In the genomic region with DNA sequence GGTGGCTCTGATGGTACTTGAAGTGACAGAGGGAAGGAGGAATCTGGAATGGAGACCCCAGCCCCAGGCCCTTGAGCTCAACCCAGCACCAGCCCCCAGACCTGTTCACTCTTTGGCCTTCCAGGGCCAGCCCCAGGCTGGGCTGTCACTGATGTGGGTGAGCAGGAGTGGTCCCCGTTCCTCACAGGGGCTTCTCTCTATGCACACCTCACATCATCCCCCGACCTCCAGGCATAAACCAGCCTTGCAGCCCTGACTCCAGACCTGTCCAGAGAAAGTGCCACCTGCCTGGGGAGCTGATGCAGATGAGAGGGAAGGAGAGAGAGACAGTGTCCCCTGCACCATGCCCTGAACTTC, we compare ENCODE assay signal across 17 cellular contexts.
A peak's percentile ranks its signal among the peaks of the same experiment; 100 is the strongest.
DNase-seq lines count a peak whose midpoint lies in the region; ATAC-seq and TF ChIP-seq lines count a peak whose summit lies in the region.
"Had no signal": no experiment of that assay in that cellular context is flagged by ENCODE, and none has a peak within 500 bp of the region (broad histone marks: within the 10 kb centered on the region; RNA-seq: fewer than 3 reads in every experiment).

No MANE protein-coding gene starts in this region.

- peak overlapping the region; percentile 62 for H3K18ac ChIP-seq in neuronal stem cell (ENCODE audit: low read length)

- peaks cover 3% of the 10 kb centered on the region for H3K36me3 Mint-ChIP-seq in activated CD4-positive, alpha-beta T cell treated with anti-CD3 and anti-CD28 coated beads, Interleukin-2, amount 10 ng/mL, durations not matched to agents 7 days and 5 days (ENCODE audit: low read depth)
- H3K36me3 Mint-ChIP-seq in CD8-positive, alpha-beta T cell: no peaks in the 10 kb centered on the region

- H3K14ac ChIP-seq in neuronal stem cell (ENCODE audit: low read length): peak overlapping the region; percentile 10

- CTCF ChIA-PET in activated CD4-positive, alpha-beta T cell treated with anti-CD3 and anti-CD28 coated beads, Interleukin-2, amount 10 ng/mL, durations not matched to agents 7 days and 5 days (lab: Charles Lee): interaction anchor here (1.3 kb wide), 1 partner anchor 31 kb away, joined by 3 read pairs; no protein-coding TSS in a partner anchor
- CTCF ChIA-PET in CD8-positive, alpha-beta T cell (lab: Charles Lee): interaction anchor here (1.5 kb wide), 1 partner anchor 15 kb away, joined by 3 read pairs; no protein-coding TSS in a partner anchor

- peaks cover 2% of the 10 kb centered on the region for H3K9me3 Mint-ChIP-seq in activated CD4-positive, alpha-beta T cell treated with anti-CD3 and anti-CD28 coated beads, Interleukin-2, amount 10 ng/mL, durations not matched to agents 7 days and 5 days
- no peaks in the 10 kb centered on the region for H3K9me3 Mint-ChIP-seq in CD8-positive, alpha-beta T cell
- H3K9me3 Mint-ChIP-seq: GM23338 had no signal

- no peak overlapping the region for H3K4ac ChIP-seq in neuronal stem cell (ENCODE audit: low read length)

- no peak overlapping the region for H3K4me3 Mint-ChIP-seq in activated CD4-positive, alpha-beta T cell treated with anti-CD3 and anti-CD28 coated beads, Interleukin-2, amount 10 ng/mL, durations not matched to agents 7 days and 5 days
- H3K4me3 Mint-ChIP-seq in CD8-positive, alpha-beta T cell: no peak overlapping the region
- H3K4me3 Mint-ChIP-seq: GM23338 had no signal

- peaks cover 8% of the 10 kb centered on the region for H3K27me3 Mint-ChIP-seq in activated CD4-positive, alpha-beta T cell treated with anti-CD3 and anti-CD28 coated beads, Interleukin-2, amount 10 ng/mL, durations not matched to agents 7 days and 5 days
- no peaks in the 10 kb centered on the region for H3K27me3 Mint-ChIP-seq in CD8-positive, alpha-beta T cell (ENCODE audit: low read depth)

- H3K27ac Mint-ChIP-seq in activated CD4-positive, alpha-beta T cell treated with anti-CD3 and anti-CD28 coated beads, Interleukin-2, amount 10 ng/mL, durations not matched to agents 7 days and 5 days: peak overlapping the region; percentile 94
- peak overlapping the region; percentile 88 for H3K27ac Mint-ChIP-seq in CD8-positive, alpha-beta T cell
- H3K27ac Mint-ChIP-seq: GM23338 had no signal

- no peak overlapping the region for H2BK12ac ChIP-seq in neuronal stem cell (ENCODE audit: low read length)

- H3K4me1 Mint-ChIP-seq in activated CD4-positive, alpha-beta T cell treated with anti-CD3 and anti-CD28 coated beads, Interleukin-2, amount 10 ng/mL, durations not matched to agents 7 days and 5 days: peaks cover 57% of the 10 kb centered on the region
- peaks cover 63% of the 10 kb centered on the region for H3K4me1 Mint-ChIP-seq in CD8-positive, alpha-beta T cell (ENCODE audit: low read depth)

- H2AK5ac ChIP-seq in neuronal stem cell (ENCODE audit: low read depth, low read length): peak overlapping the region; percentile 62

- TF ChIP-seq CTCF in CD8-positive, alpha-beta T cell (IDR thresholded peaks at IDR 0.05): no peak

- H3K9me3 ChIP-seq in CD8-positive, alpha-beta T cell (ENCODE audit: low read length): no peaks in the 10 kb centered on the region
- no peaks in the 10 kb centered on the region for H3K9me3 ChIP-seq in effector memory CD4-positive, alpha-beta T cell (ENCODE audit: control insufficient read depth, low read length)
- no peaks in the 10 kb centered on the region for H3K9me3 ChIP-seq in neuronal stem cell (replicated peaks in 1 of 2; ENCODE audit: control insufficient read depth in 2 of 2, insufficient read depth in 1 of 2, low read depth in 1 of 2, low read length in 2 of 2)

- no peaks in the 10 kb centered on the region for H3K27me3 ChIP-seq in CD8-positive, alpha-beta T cell (ENCODE audit: insufficient read depth, low read length)
- no peaks in the 10 kb centered on the region for H3K27me3 ChIP-seq in effector memory CD4-positive, alpha-beta T cell (replicated peaks; ENCODE audit: control insufficient read depth, insufficient read depth, low read length, poor library complexity, severe bottlenecking)
- peaks cover 0 to 16% (median 0%) of the 10 kb centered on the region in 3 experiments for H3K27me3 ChIP-seq in neuronal stem cell (ENCODE audit: control insufficient read depth in 3 of 3, insufficient read depth in 3 of 3, low read depth in 1 of 3, low read length in 3 of 3)

- H3K79me1 ChIP-seq in neuronal stem cell (ENCODE audit: low read depth, low read length): no peaks in the 10 kb centered on the region

- H2AFZ ChIP-seq in neuronal stem cell (ENCODE audit: low read length): no peak overlapping the region
- H2AFZ ChIP-seq: GM23338 had no signal

- H2BK5ac ChIP-seq in neuronal stem cell (ENCODE audit: low read length): no peak overlapping the region

- H3K36me3 ChIP-seq in CD8-positive, alpha-beta T cell (ENCODE audit: insufficient read depth, low read length): no peaks in the 10 kb centered on the region
- no peaks in the 10 kb centered on the region for H3K36me3 ChIP-seq in effector memory CD4-positive, alpha-beta T cell (ENCODE audit: control insufficient read depth, insufficient read depth, low read length)
- H3K36me3 ChIP-seq in neuronal stem cell (replicated peaks in 1 of 2; ENCODE audit: control insufficient read depth in 2 of 2, insufficient read depth in 2 of 2, low read length in 2 of 2): no peaks in the 10 kb centered on the region

- H2BK15ac ChIP-seq in neuronal stem cell (ENCODE audit: low read length): peak overlapping the region; percentile 93

- H3K23ac ChIP-seq in neuronal stem cell (ENCODE audit: low read depth, low read length, poor library complexity): no peak overlapping the region

- no peak for ATAC-seq in CD8-positive, alpha-beta T cell
- no peak for ATAC-seq in GM21717 (IDR thresholded peaks at IDR 0.05; ENCODE audit: unreplicated experiment)

- no peak overlapping the region for H3K4me3 ChIP-seq in CD8-positive, alpha-beta T cell (ENCODE audit: low read depth, low read length)
- H3K4me3 ChIP-seq in effector memory CD4-positive, alpha-beta T cell (ENCODE audit: insufficient read depth, low read depth, low read length, poor library complexity, severe bottlenecking): no peak overlapping the region
- no peak overlapping the region for H3K4me3 ChIP-seq in neuronal stem cell (ENCODE audit: low read length in 2 of 2)
- H3K4me3 ChIP-seq: GM23338 had no signal

- H3K4me1 ChIP-seq in CD8-positive, alpha-beta T cell (ENCODE audit: insufficient read depth, low read length): peaks cover 26% of the 10 kb centered on the region
- peaks cover 44% of the 10 kb centered on the region for H3K4me1 ChIP-seq in effector memory CD4-positive, alpha-beta T cell (ENCODE audit: control insufficient read depth, insufficient read depth, low read length, poor library complexity, severe bottlenecking)
- peaks cover 0 to 6% of the 10 kb centered on the region in 2 donors for H3K4me1 ChIP-seq in neuronal stem cell (ENCODE audit: control insufficient read depth in 2 of 2, insufficient read depth in 1 of 2, low read depth in 1 of 2, low read length in 2 of 2)

- DNase-seq in activated CD4-positive, alpha-beta T cell treated with anti-CD3 and anti-CD28 coated beads, Interleukin-2, amount 10 ng/mL, durations not matched to agents 7 days and 5 days: no peak
- no peak for DNase-seq in activated CD4-positive, alpha-beta T cell treated with anti-CD3 and anti-CD28 coated beads for 4 hours
- DNase-seq in CD8-positive, alpha-beta T cell: no peak
- no peak for DNase-seq in effector memory CD4-positive, alpha-beta T cell
- DNase-seq in neuronal stem cell (ENCODE audit: low spot score) (no peak), T1000 (lab: John Stamatoyannopoulos, UW) (no peak), superior temporal gyrus (ENCODE audit: extremely low spot score) (no peak)
- DNase-seq: C1 segment of cervical spinal cord, DMS79, NCI-H1048, NCI-H1436 treated with DMSO at 0.1 percent for 48 hours, NCI-H2029 treated with DMSO at 0.1 percent for 48 hours, NCI-H2171 treated with DMSO at 0.1 percent for 48 hours, NCI-H446 treated with DMSO at 0.1 percent for 48 hours, NCI-H82 had no signal

- WGBS in neuronal stem cell (ENCODE audit: extremely low coverage in 2 of 2, insufficient read length in 2 of 2, insufficient replicate concordance in 1 of 2), 2 donors: no CpG with 5 or more reads among the region's 2 CpGs

- H4K8ac ChIP-seq in neuronal stem cell (ENCODE audit: low read depth, low read length): no peak overlapping the region

- H4K91ac ChIP-seq in neuronal stem cell (ENCODE audit: low read depth, low read length, poor library complexity): no peak overlapping the region

- POLR2A ChIA-PET in activated CD4-positive, alpha-beta T cell treated with anti-CD3 and anti-CD28 coated beads, Interleukin-2, amount 10 ng/mL, durations not matched to agents 7 days and 5 days (lab: Charles Lee): no interaction called here
- POLR2A ChIA-PET in CD8-positive, alpha-beta T cell (lab: Charles Lee): interaction anchor here (1.3 kb wide), 1 partner anchor 29 kb away, joined by 3 read pairs; no protein-coding TSS in a partner anchor

- no peak overlapping the region for H2BK120ac ChIP-seq in neuronal stem cell (ENCODE audit: low read depth, low read length)

- H3K4me2 ChIP-seq in neuronal stem cell (ENCODE audit: insufficient read depth, low read length, poor library complexity, severe bottlenecking): no peak overlapping the region

- H3K9ac ChIP-seq in neuronal stem cell (ENCODE audit: low read depth, low read length, poor library complexity): no peak overlapping the region

- H3K27ac ChIP-seq in CD8-positive, alpha-beta T cell (ENCODE audit: low read depth, low read length): no peak overlapping the region
- peak overlapping the region; percentile 38 for H3K27ac ChIP-seq in effector memory CD4-positive, alpha-beta T cell (ENCODE audit: insufficient read depth, low read length, poor library complexity, severe bottlenecking)
- H3K27ac ChIP-seq in neuronal stem cell (replicated peaks; ENCODE audit: low read length): no peak overlapping the region

- intact Hi-C loops in CD8-positive, alpha-beta T cell (cut with DNase I, micrococcal nuclease): no loop called here
